9 cellular contexts compared by ENCODE assay signal in the genomic region with DNA sequence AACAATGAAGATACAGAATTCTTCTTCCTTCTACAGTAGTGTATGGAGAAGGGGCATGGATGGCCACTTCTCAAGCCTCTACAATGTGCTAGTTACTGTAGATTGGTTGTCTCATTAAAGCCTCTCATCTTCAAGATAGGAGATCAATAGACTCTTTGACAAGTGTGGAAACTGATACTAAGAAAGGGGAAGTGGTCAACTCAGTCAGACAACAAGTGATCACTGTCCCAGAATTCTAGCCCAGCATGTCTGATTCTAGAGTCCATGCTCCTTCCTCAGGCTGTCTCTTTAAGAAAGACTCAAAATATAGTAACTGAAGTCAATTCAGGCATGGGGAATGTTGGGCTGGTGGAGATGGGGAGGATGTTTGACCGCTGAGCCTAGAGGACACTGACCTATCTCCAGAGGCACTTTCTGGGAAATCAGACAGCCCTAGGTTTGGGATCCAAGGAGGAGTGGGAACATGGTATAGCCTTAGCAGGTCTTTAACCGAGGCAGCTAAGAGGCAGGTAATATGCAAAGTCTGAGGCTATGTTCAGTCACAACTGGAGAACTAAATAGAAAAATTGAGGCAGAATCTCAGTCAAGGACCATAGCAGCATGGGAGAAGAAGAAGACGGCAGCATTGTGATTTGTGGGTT. TPM values are rescaled to one million over a fixed set of nuclear protein-coding genes. Genes with fewer than 3 reads are reported as not detected.
A peak's percentile ranks its signal among the peaks of the same experiment; 100 is the strongest.
DNase-seq lines count a peak whose midpoint lies in the region; ATAC-seq and TF ChIP-seq lines count a peak whose summit lies in the region.
"Had no signal": no experiment of that assay in that cellular context is flagged by ENCODE, and none has a peak within 500 bp of the region (broad histone marks: within the 10 kb centered on the region; RNA-seq: fewer than 3 reads in every experiment).

No MANE protein-coding gene starts in this region.

- H3K27me3 Mint-ChIP-seq in natural killer cell treated with Interleukin-12 subunit alpha and Interleukin-12 subunit beta and Interleukin-15 and Interleukin-18, amount 100 ng/mL, for 72 hours, result no peaks in the 10 kb centered on the region
- H3K27me3 Mint-ChIP-seq in natural killer cell (ENCODE audit: low read depth in 2 of 2), result peaks cover 2 to 14% of the 10 kb centered on the region in 2 donors

- peaks cover 29% of the 10 kb centered on the region in 2 donors for H3K4me1 Mint-ChIP-seq in natural killer cell treated with Interleukin-12 subunit alpha and Interleukin-12 subunit beta and Interleukin-15 and Interleukin-18, amount 100 ng/mL, for 72 hours (ENCODE audit: low read depth in 2 of 2)
- no peaks in the 10 kb centered on the region for H3K4me1 Mint-ChIP-seq in natural killer cell

- no peaks in the 10 kb centered on the region for H3K36me3 Mint-ChIP-seq in natural killer cell treated with Interleukin-12 subunit alpha and Interleukin-12 subunit beta and Interleukin-15 and Interleukin-18, amount 100 ng/mL, for 72 hours
- no peaks in the 10 kb centered on the region for H3K36me3 Mint-ChIP-seq in natural killer cell

- TF ChIP-seq CTCF in natural killer cell (IDR thresholded peaks at IDR 0.05), result no peak

- no peaks in the 10 kb centered on the region for H3K9me3 Mint-ChIP-seq in natural killer cell treated with Interleukin-12 subunit alpha and Interleukin-12 subunit beta and Interleukin-15 and Interleukin-18, amount 100 ng/mL, for 72 hours
- no peaks in the 10 kb centered on the region for H3K9me3 Mint-ChIP-seq in natural killer cell

- intact Hi-C loops in natural killer cell (cut with micrococcal nuclease), result no loop called here
- intact Hi-C loops in left cardiac atrium (cut with DNase I), result no loop called here

- peak; percentile 53 to 56 for ATAC-seq in natural killer cell treated with Interleukin-12 subunit alpha and Interleukin-12 subunit beta and Interleukin-15 and Interleukin-18, amount 100 ng/mL, for 72 hours
- no peak for ATAC-seq in natural killer cell
- peak; percentile 60 for ATAC-seq in HG03039 (IDR thresholded peaks at IDR 0.05; ENCODE audit: unreplicated experiment)
- ATAC-seq in left cardiac atrium, result no peak

- H3K27ac Mint-ChIP-seq in natural killer cell treated with Interleukin-12 subunit alpha and Interleukin-12 subunit beta and Interleukin-15 and Interleukin-18, amount 100 ng/mL, for 72 hours, result peak overlapping the region; percentile 57 to 83
- H3K27ac Mint-ChIP-seq in natural killer cell, result no peak overlapping the region

- H3K4me3 Mint-ChIP-seq in natural killer cell treated with Interleukin-12 subunit alpha and Interleukin-12 subunit beta and Interleukin-15 and Interleukin-18, amount 100 ng/mL, for 72 hours, result peak overlapping the region; percentile 33
- no peak overlapping the region for H3K4me3 Mint-ChIP-seq in natural killer cell

- no peak for DNase-seq in natural killer cell treated with Interleukin-12 subunit alpha and Interleukin-12 subunit beta and Interleukin-15 and Interleukin-18, amount 100 ng/mL, for 72 hours (ENCODE audit: low spot score)
- DNase-seq in natural killer cell (no peak), SIG-M5 (lab: John Stamatoyannopoulos, UW) (peak; percentile 88), germinal center (ENCODE audit: low spot score) (no peak), NCI-H345 treated with DMSO at 0.1 percent for 48 hours (lab: John Stamatoyannopoulos, UW; ENCODE audit: unreplicated experiment) (no peak), left cardiac atrium (no peak)
- DNase-seq in stimulated activated CD4-positive, alpha-beta T cell treated with anti-CD3 and anti-CD28 coated beads, Interleukin-4, amount 100 ng/mL, for 4 hours, result no peak
- DNase-seq: NCI-H146 had no signal

RNA-seq across cellular contexts. Expression of a gene that starts 39.3 kb away (rescaled TPM):
- 10 to 100 TPM; 62.6 to 64.6 TPM for total RNA-seq in natural killer cell treated with Interleukin-12 subunit alpha and Interleukin-12 subunit beta and Interleukin-15 and Interleukin-18, amount 100 ng/mL, for 72 hours
- total RNA-seq in natural killer cell, result 10 to 100 TPM; 17.7 to 25.2 (median 19.1) TPM
- 10 to 100 TPM; 17.8 to 18.8 TPM for total RNA-seq in left cardiac atrium

RNA-seq across cellular contexts. Expression of a gene that starts 48.8 kb away (rescaled TPM):
- total RNA-seq in natural killer cell treated with Interleukin-12 subunit alpha and Interleukin-12 subunit beta and Interleukin-15 and Interleukin-18, amount 100 ng/mL, for 72 hours, result 1 to 10 TPM; 1.3 to 2.0 TPM
- total RNA-seq in natural killer cell, result 1 to 10 TPM; 1.2 to 6.4 (median 1.5) TPM
- total RNA-seq in left cardiac atrium, result 1 to 10 TPM; 4.7 to 5.2 TPM

Comparison
In these comparisons a context has a peak if more than half of its experiments do, and no peak if none do; other contexts are left out.
1. ATAC-seq: peak in natural killer cell treated with Interleukin-12 subunit alpha and Interleukin-12 subunit beta and Interleukin-15 and Interleukin-18, amount 100 ng/mL, for 72 hours (2 of 2) and HG03039 (single experiment); none in natural killer cell (0 of 3) and left cardiac atrium (0 of 2).
2. H3K27ac Mint-ChIP-seq: peak in natural killer cell treated with Interleukin-12 subunit alpha and Interleukin-12 subunit beta and Interleukin-15 and Interleukin-18, amount 100 ng/mL, for 72 hours (2 of 2); none in natural killer cell (0 of 2).